27 cellular contexts compared by ENCODE assay signal in the genomic region with DNA sequence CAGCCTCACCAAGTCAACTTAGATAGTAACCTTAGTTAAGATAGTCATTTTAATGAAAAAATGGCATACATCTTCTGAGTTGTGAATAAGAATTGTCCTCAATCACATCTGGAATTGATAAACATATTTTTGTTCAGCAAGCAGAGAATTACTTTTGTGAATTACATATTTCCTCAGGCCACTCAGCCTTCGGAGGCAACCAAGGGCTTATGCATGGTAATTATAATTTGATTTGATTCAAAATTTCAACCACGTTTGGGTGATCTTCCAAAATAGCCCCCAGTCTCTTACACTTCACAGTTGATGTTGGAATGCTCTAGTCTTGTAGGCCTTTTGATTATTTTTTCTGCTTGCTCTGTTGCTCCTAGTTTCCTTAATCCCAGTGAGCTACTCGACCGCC.
"Had no signal": no experiment of that assay in that cellular context is flagged by ENCODE, and none has a peak within 500 bp of the region (broad histone marks: within the 10 kb centered on the region; RNA-seq: fewer than 3 reads in every experiment).

No MANE protein-coding gene starts in this region.

- H3K27me3 ChIP-seq: esophagus muscularis mucosa, foreskin keratinocyte, gastroesophageal sphincter, heart left ventricle, hepatocyte, left lung, ovary, sigmoid colon, stomach, thyroid gland, vagina had no signal

- H3K9me3 ChIP-seq: esophagus muscularis mucosa, gastroesophageal sphincter, heart left ventricle, left lung, ovary, psoas muscle, sigmoid colon, stomach, thyroid gland, vagina had no signal

- H3K4me3 ChIP-seq: esophagus muscularis mucosa, gastroesophageal sphincter, heart left ventricle, hepatocyte, left lung, ovary, psoas muscle, sigmoid colon, stomach, thyroid gland, vagina had no signal

- H3K36me3 ChIP-seq: esophagus muscularis mucosa, gastroesophageal sphincter, heart left ventricle, left lung, ovary, sigmoid colon, stomach, thyroid gland, vagina had no signal

- H3K27ac ChIP-seq: epithelial cell of prostate, esophagus muscularis mucosa, foreskin keratinocyte, gastroesophageal sphincter, heart left ventricle, hepatocyte, left lung, ovary, psoas muscle, sigmoid colon, stomach, thyroid gland, vagina had no signal

- DNase-seq: effector CD8-positive, alpha-beta T cell; endodermal cell; foreskin keratinocyte; heart left ventricle; left cardiac atrium; left lung; mesendoderm; midbrain; naive thymus-derived CD8-positive, alpha-beta T cell; nephron progenitor cell; occipital lobe; ovary; posterior cingulate gyrus; psoas muscle; right cardiac atrium; sigmoid colon; stimulated activated CD4-positive, alpha-beta T cell treated with anti-CD3 and anti-CD28 coated beads, Interleukin-2, amount 100 ng/mL, for 24 hours; stimulated activated CD4-positive, alpha-beta T cell treated with anti-CD3 and anti-CD28 coated beads, Interleukin-4, amount 100 ng/mL, for 24 hours; stimulated activated naive CD4-positive, alpha-beta T cell treated with Interleukin-2 at 50 U/mL for 16 hours; stomach; thyroid gland; trophoblast cell had no signal
